Comparison of ENCODE assay signal across 17 cellular contexts in the genomic region with DNA sequence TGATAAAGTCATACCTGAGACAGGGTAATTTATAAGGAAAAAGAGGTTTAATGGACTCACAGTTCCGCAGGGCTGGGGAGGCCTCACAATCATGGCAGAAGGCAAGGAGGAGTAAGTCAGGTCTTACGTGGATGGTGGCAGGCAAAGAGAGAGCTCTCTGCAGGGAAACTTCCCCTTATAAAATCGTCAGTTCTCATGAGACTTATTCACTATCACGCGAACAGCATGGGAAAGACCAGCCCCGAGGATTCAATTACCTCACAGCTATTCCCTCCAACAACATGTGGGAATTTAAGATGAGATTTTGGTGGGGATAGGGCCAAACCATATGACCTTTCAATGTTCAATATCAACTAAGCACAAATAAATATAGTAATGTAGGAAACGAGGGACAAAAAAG.
DNase-seq lines count a peak whose midpoint lies in the region; ATAC-seq and TF ChIP-seq lines count a peak whose summit lies in the region.
"Had no signal": no experiment of that assay in that cellular context is flagged by ENCODE, and none has a peak within 500 bp of the region (broad histone marks: within the 10 kb centered on the region; RNA-seq: fewer than 3 reads in every experiment).

No MANE protein-coding gene starts in this region.

- H3K4me1 ChIP-seq in GM23338 (ENCODE audit: insufficient read depth): no peaks in the 10 kb centered on the region
- no peaks in the 10 kb centered on the region for H3K4me1 ChIP-seq in PC-9 (replicated peaks; ENCODE audit: insufficient read depth)
- peaks cover 24 to 35% of the 10 kb centered on the region in 2 donors for H3K4me1 ChIP-seq in thyroid gland
- H3K4me1 ChIP-seq: BLaER1, Caco-2 had no signal

- H3K9ac ChIP-seq in SK-N-MC (ENCODE audit: insufficient read length): peak overlapping the region; percentile 68
- H3K9ac ChIP-seq: BLaER1 had no signal

- no peaks in the 10 kb centered on the region for H3K79me2 ChIP-seq in GM23338 (replicated peaks; ENCODE audit: insufficient read depth)
- H3K79me2 ChIP-seq in PC-9 (ENCODE audit: low read depth): no peaks in the 10 kb centered on the region

- DNase-seq in GM23338 (ENCODE audit: low spot score) (no peak), PC-9 (no peak), SK-N-MC (ENCODE audit: low read depth, low spot score) (no peak), thyroid gland (no peak), islet precursor cell (no peak)
- no peak for DNase-seq in activated T-helper 1 cell treated with anti-CD3 and anti-CD28 coated beads, Interleukin-12 subunit alpha, Interleukin-12 subunit beta, Interleukin-2, Interleukin-4 antibody, amounts not matched to agents 30 ng/mL and 10 ng/mL and 1 ng/mL, durations not matched to agents 14 hours and 24 hours and 36 hours (ENCODE audit: low spot score)
- DNase-seq: Caco-2; CD4-positive, CD25-positive, alpha-beta regulatory T cell; CD8-positive, alpha-beta T cell; DMS153; DND-41; H9 had no signal

- 88 to 89% methylated on average over 7 of the region's 7 CpGs for WGBS in thyroid gland, 2 donors

- no peaks in the 10 kb centered on the region for H3F3A ChIP-seq in GM23338 (replicated peaks; ENCODE audit: low read depth)
- no peaks in the 10 kb centered on the region for H3F3A ChIP-seq in PC-9 (ENCODE audit: insufficient read depth, low read depth)

- TF ChIP-seq CTCF in GM23338 (conservative IDR thresholded peaks at IDR 0.05; ENCODE audit: low read depth in 2 of 2) (no peak), PC-9 (conservative IDR thresholded peaks at IDR 0.05) (no peak), thyroid gland (IDR thresholded peaks at IDR 0.05) (no peak)

- H3K27ac ChIP-seq in GM23338 (ENCODE audit: low read depth) (no peak overlapping the region), PC-9 (no peak overlapping the region), SK-N-MC (peak overlapping the region; percentile 95), thyroid gland (peak overlapping the region in 2 of 3 donors; percentile 41 to 50)
- H3K27ac ChIP-seq: BLaER1, C4-2B had no signal

- H3K4me3 ChIP-seq in GM23338: no peak overlapping the region
- H3K4me3 ChIP-seq in PC-9: no peak overlapping the region
- H3K4me3 ChIP-seq in SK-N-MC: peak overlapping the region; percentile 76
- no peak overlapping the region for H3K4me3 ChIP-seq in thyroid gland (replicated peaks in 1 of 3)
- H3K4me3 ChIP-seq: BLaER1 had no signal

- CTCF ChIA-PET in PC-9 (lab: Charles Lee): no interaction called here

- no peaks in the 10 kb centered on the region for H3K9me2 ChIP-seq in GM23338 (ENCODE audit: insufficient read depth)
- H3K9me2 ChIP-seq in PC-9 (ENCODE audit: insufficient read depth): no peaks in the 10 kb centered on the region

- intact Hi-C loops in PC-9 (cut with micrococcal nuclease; ENCODE audit: unreplicated experiment) (no loop called here), thyroid gland (cut with DNase I) (no loop called here)
- intact Hi-C loops in activated T-helper 1 cell treated with anti-CD3 and anti-CD28 coated beads, Interleukin-12 subunit alpha, Interleukin-12 subunit beta, Interleukin-2, Interleukin-4 antibody, amounts not matched to agents 30 ng/mL and 10 ng/mL and 1 ng/mL, durations not matched to agents 14 hours and 24 hours and 36 hours (cut with micrococcal nuclease): no loop called here

- no peak for TF ChIP-seq POLR2A in thyroid gland (IDR thresholded peaks at IDR 0.05)

- no peaks in the 10 kb centered on the region for H3K27me3 Mint-ChIP-seq in GM23338 (ENCODE audit: insufficient read depth, low read depth, poor library complexity)
- no peaks in the 10 kb centered on the region for H3K27me3 Mint-ChIP-seq in activated T-helper 1 cell treated with anti-CD3 and anti-CD28 coated beads, Interleukin-12 subunit alpha, Interleukin-12 subunit beta, Interleukin-2, Interleukin-4 antibody, amounts not matched to agents 30 ng/mL and 10 ng/mL and 1 ng/mL, durations not matched to agents 14 hours and 24 hours and 36 hours (ENCODE audit: insufficient read depth)
- H3K27me3 Mint-ChIP-seq: B cell; CD4-positive, CD25-positive, alpha-beta regulatory T cell had no signal

- no peaks in the 10 kb centered on the region for H3K4me1 Mint-ChIP-seq in GM23338
- no peaks in the 10 kb centered on the region for H3K4me1 Mint-ChIP-seq in activated T-helper 1 cell treated with anti-CD3 and anti-CD28 coated beads, Interleukin-12 subunit alpha, Interleukin-12 subunit beta, Interleukin-2, Interleukin-4 antibody, amounts not matched to agents 30 ng/mL and 10 ng/mL and 1 ng/mL, durations not matched to agents 14 hours and 24 hours and 36 hours (ENCODE audit: low read depth)
- H3K4me1 Mint-ChIP-seq: B cell; CD4-positive, CD25-positive, alpha-beta regulatory T cell had no signal

- H2AFZ ChIP-seq in GM23338 (peak overlapping the region; percentile 44; the same call in 1 of the 2 replicates), PC-9 (0 out of 2 replicates have a peak overlapping the region, but pooled peaks have one; percentile 48)

- H3K9me3 Mint-ChIP-seq in GM23338: no peaks in the 10 kb centered on the region; the same call in 2 of the 3 replicates
- peaks cover 13% of the 10 kb centered on the region for H3K9me3 Mint-ChIP-seq in activated T-helper 1 cell treated with anti-CD3 and anti-CD28 coated beads, Interleukin-12 subunit alpha, Interleukin-12 subunit beta, Interleukin-2, Interleukin-4 antibody, amounts not matched to agents 30 ng/mL and 10 ng/mL and 1 ng/mL, durations not matched to agents 14 hours and 24 hours and 36 hours

- no peak overlapping the region for H3K4me3 Mint-ChIP-seq in GM23338
- no peak overlapping the region for H3K4me3 Mint-ChIP-seq in activated T-helper 1 cell treated with anti-CD3 and anti-CD28 coated beads, Interleukin-12 subunit alpha, Interleukin-12 subunit beta, Interleukin-2, Interleukin-4 antibody, amounts not matched to agents 30 ng/mL and 10 ng/mL and 1 ng/mL, durations not matched to agents 14 hours and 24 hours and 36 hours
- H3K4me3 Mint-ChIP-seq: B cell; CD4-positive, CD25-positive, alpha-beta regulatory T cell; CD8-positive, alpha-beta T cell; H9 had no signal

- H3K9me3 ChIP-seq in PC-9 (ENCODE audit: insufficient read depth, low read depth) (no peaks in the 10 kb centered on the region), SK-N-MC (ENCODE audit: low read depth, low read length) (no peaks in the 10 kb centered on the region), thyroid gland (no peaks in the 10 kb centered on the region)
- H3K9me3 ChIP-seq: BLaER1, Caco-2 had no signal

- H4K20me1 ChIP-seq in GM23338 (replicated peaks; ENCODE audit: insufficient read depth) (no peaks in the 10 kb centered on the region), PC-9 (ENCODE audit: insufficient read depth) (no peaks in the 10 kb centered on the region)
- H4K20me1 ChIP-seq: BLaER1 had no signal

- BruUV-seq in PC-9 (replicated peaks; lab: Mats Ljungman, UMichigan): no TSS peak

- POLR2A ChIA-PET in PC-9 (lab: Charles Lee; ENCODE audit: unreplicated experiment): no interaction called here

- H3K36me3 ChIP-seq in GM23338 (ENCODE audit: insufficient read depth) (no peaks in the 10 kb centered on the region), PC-9 (ENCODE audit: low read depth) (no peaks in the 10 kb centered on the region), SK-N-MC (ENCODE audit: insufficient read depth, low read length) (peaks cover 9% of the 10 kb centered on the region), thyroid gland (no peaks in the 10 kb centered on the region)
- H3K36me3 ChIP-seq: BLaER1 had no signal

- H3K27ac Mint-ChIP-seq in GM23338: no peak overlapping the region
- no peak overlapping the region for H3K27ac Mint-ChIP-seq in activated T-helper 1 cell treated with anti-CD3 and anti-CD28 coated beads, Interleukin-12 subunit alpha, Interleukin-12 subunit beta, Interleukin-2, Interleukin-4 antibody, amounts not matched to agents 30 ng/mL and 10 ng/mL and 1 ng/mL, durations not matched to agents 14 hours and 24 hours and 36 hours
- H3K27ac Mint-ChIP-seq: B cell; CD8-positive, alpha-beta T cell; H9 had no signal

- ATAC-seq in GM23338 (no peak), HG02938 (IDR thresholded peaks at IDR 0.05; ENCODE audit: unreplicated experiment) (no peak)
- ATAC-seq: CD8-positive, alpha-beta T cell; HCT116 had no signal

- H3K27me3 ChIP-seq in GM23338 (ENCODE audit: insufficient read depth) (no peaks in the 10 kb centered on the region), PC-9 (ENCODE audit: insufficient read depth, low read depth) (no peaks in the 10 kb centered on the region), thyroid gland (no peaks in the 10 kb centered on the region)
- H3K27me3 ChIP-seq: BLaER1 had no signal

- H3K4me2 ChIP-seq in GM23338 (no peak overlapping the region), PC-9 (no peak overlapping the region)
- H3K4me2 ChIP-seq: BLaER1 had no signal

- H3K36me3 Mint-ChIP-seq in GM23338 (ENCODE audit: low read depth): no peaks in the 10 kb centered on the region
- no peaks in the 10 kb centered on the region for H3K36me3 Mint-ChIP-seq in activated T-helper 1 cell treated with anti-CD3 and anti-CD28 coated beads, Interleukin-12 subunit alpha, Interleukin-12 subunit beta, Interleukin-2, Interleukin-4 antibody, amounts not matched to agents 30 ng/mL and 10 ng/mL and 1 ng/mL, durations not matched to agents 14 hours and 24 hours and 36 hours (ENCODE audit: low read depth)
- H3K36me3 Mint-ChIP-seq: CD4-positive, CD25-positive, alpha-beta regulatory T cell; CD8-positive, alpha-beta T cell had no signal

Comparison
In these comparisons a context has a peak if more than half of its experiments do, and no peak if none do; other contexts are left out.
1. H3K27ac ChIP-seq: peak in SK-N-MC (single experiment) and thyroid gland (2 of 3); none in GM23338 (single experiment) and PC-9 (single experiment).